8 cellular contexts compared by ENCODE assay signal in genomic region chr10:132331259-132331955, GRCh38. TPM values are rescaled to one million over a fixed set of nuclear protein-coding genes. Genes with fewer than 3 reads are reported as not detected.
A peak's percentile ranks its signal among the peaks of the same experiment; 100 is the strongest.
DNase-seq lines count a peak whose midpoint lies in the region; ATAC-seq and TF ChIP-seq lines count a peak whose summit lies in the region.

No MANE protein-coding gene starts in this region.

- POLR2A ChIA-PET in activated CD4-positive, alpha-beta T cell treated with anti-CD3 and anti-CD28 coated beads, Interleukin-2, amount 10 ng/mL, durations not matched to agents 7 days and 5 days (lab: Charles Lee), result no interaction called here

- H3K9me3 ChIP-seq in NT2/D1 (ENCODE audit: insufficient read depth, low read length), result no peaks in the 10 kb centered on the region

- H3K27me3 Mint-ChIP-seq in activated CD4-positive, alpha-beta T cell treated with anti-CD3 and anti-CD28 coated beads, Interleukin-2, amount 10 ng/mL, durations not matched to agents 7 days and 5 days, result no peaks in the 10 kb centered on the region
- peaks cover 14% of the 10 kb centered on the region for H3K27me3 Mint-ChIP-seq in endothelial cell (ENCODE audit: unreplicated experiment)
- H3K27me3 Mint-ChIP-seq in neural crest cell (ENCODE audit: low read depth), result no peaks in the 10 kb centered on the region

- peaks cover 30% of the 10 kb centered on the region for H3K36me3 ChIP-seq in NT2/D1 (ENCODE audit: insufficient read depth, insufficient read length, low read length)

- peak overlapping the region; percentile 94 for H3K27ac Mint-ChIP-seq in activated CD4-positive, alpha-beta T cell treated with anti-CD3 and anti-CD28 coated beads, Interleukin-2, amount 10 ng/mL, durations not matched to agents 7 days and 5 days
- H3K27ac Mint-ChIP-seq in endothelial cell (ENCODE audit: unreplicated experiment), result peak overlapping the region; percentile 80
- peak overlapping the region; percentile 96 for H3K27ac Mint-ChIP-seq in neural crest cell (ENCODE audit: unreplicated experiment)

- H3K4me3 Mint-ChIP-seq in activated CD4-positive, alpha-beta T cell treated with anti-CD3 and anti-CD28 coated beads, Interleukin-2, amount 10 ng/mL, durations not matched to agents 7 days and 5 days, result peak overlapping the region; percentile 89
- peak overlapping the region; percentile 97 for H3K4me3 Mint-ChIP-seq in endothelial cell (ENCODE audit: unreplicated experiment)
- peak overlapping the region; percentile 90 for H3K4me3 Mint-ChIP-seq in neural crest cell

- no peak for DNase-seq in activated CD4-positive, alpha-beta T cell treated with anti-CD3 and anti-CD28 coated beads, Interleukin-2, amount 10 ng/mL, durations not matched to agents 7 days and 5 days
- DNase-seq in activated CD4-positive, alpha-beta T cell treated with anti-CD3 and anti-CD28 coated beads for 48 hours, result no peak
- no peak for DNase-seq in NT2/D1 (ENCODE audit: low read depth, low spot score)
- DNase-seq in endothelial cell (ENCODE audit: low spot score), result no peak
- no peak for DNase-seq in neural crest cell (ENCODE audit: low read depth, low spot score)
- no peak for DNase-seq in NCI-H2081 treated with DMSO at 0.1 percent for 48 hours (lab: John Stamatoyannopoulos, UW)
- no peak for DNase-seq in NCI-H524 treated with DMSO at 0.1 percent for 48 hours (lab: John Stamatoyannopoulos, UW)

- CTCF ChIA-PET in activated CD4-positive, alpha-beta T cell treated with anti-CD3 and anti-CD28 coated beads, Interleukin-2, amount 10 ng/mL, durations not matched to agents 7 days and 5 days (lab: Charles Lee), result no interaction called here

- ATAC-seq in HG02763 (IDR thresholded peaks at IDR 0.05; ENCODE audit: unreplicated experiment), result peak; percentile 42

- peaks cover 34% of the 10 kb centered on the region for H3K36me3 Mint-ChIP-seq in activated CD4-positive, alpha-beta T cell treated with anti-CD3 and anti-CD28 coated beads, Interleukin-2, amount 10 ng/mL, durations not matched to agents 7 days and 5 days (ENCODE audit: low read depth)
- H3K36me3 Mint-ChIP-seq in endothelial cell (ENCODE audit: low read depth, unreplicated experiment), result peaks cover 22% of the 10 kb centered on the region
- H3K36me3 Mint-ChIP-seq in neural crest cell (ENCODE audit: low read depth), result peaks cover 10% of the 10 kb centered on the region

- H3K4me1 ChIP-seq in NT2/D1 (ENCODE audit: insufficient read depth, insufficient read length), result peaks cover 6% of the 10 kb centered on the region

- H3K9me3 Mint-ChIP-seq in activated CD4-positive, alpha-beta T cell treated with anti-CD3 and anti-CD28 coated beads, Interleukin-2, amount 10 ng/mL, durations not matched to agents 7 days and 5 days, result no peaks in the 10 kb centered on the region
- H3K9me3 Mint-ChIP-seq in endothelial cell (ENCODE audit: unreplicated experiment) (no peaks in the 10 kb centered on the region), neural crest cell (no peaks in the 10 kb centered on the region)

- no peaks in the 10 kb centered on the region for H3K27me3 ChIP-seq in NT2/D1 (ENCODE audit: insufficient read depth, insufficient read length)

- H3K4me3 ChIP-seq in NT2/D1 (ENCODE audit: insufficient read length, low read depth), result peak overlapping the region; percentile 91

- no peak for TF ChIP-seq CTCF in endothelial cell (IDR thresholded peaks at IDR 0.05; ENCODE audit: unreplicated experiment)
- TF ChIP-seq CTCF in neural crest cell (conservative IDR thresholded peaks at IDR 0.05), result no peak

- H3K4me1 Mint-ChIP-seq in activated CD4-positive, alpha-beta T cell treated with anti-CD3 and anti-CD28 coated beads, Interleukin-2, amount 10 ng/mL, durations not matched to agents 7 days and 5 days, result peaks cover 54% of the 10 kb centered on the region
- H3K4me1 Mint-ChIP-seq in endothelial cell (ENCODE audit: unreplicated experiment), result peaks cover 31% of the 10 kb centered on the region
- peaks cover 59% of the 10 kb centered on the region for H3K4me1 Mint-ChIP-seq in neural crest cell

- H3K9ac ChIP-seq in NT2/D1 (ENCODE audit: insufficient read length, low read depth), result peak overlapping the region; percentile 95

RNA-seq across cellular contexts. Expression of gene LRRC27, which starts 0.6 kb away (rescaled TPM):
- total RNA-seq in activated CD4-positive, alpha-beta T cell treated with anti-CD3 and anti-CD28 coated beads, Interleukin-2, amount 10 ng/mL, durations not matched to agents 7 days and 5 days, result 1 to 10 TPM; 4.4 to 6.1 TPM
- 11.1 TPM for total RNA-seq in endothelial cell (ENCODE audit: unreplicated experiment)
- total RNA-seq in neural crest cell, result 18.3 and 21.9 TPM in 2 replicates

RNA-seq across cellular contexts. Expression of gene STK32C, which starts 23.7 kb away (rescaled TPM):
- 10 to 100 TPM; 11.1 to 15.2 TPM for total RNA-seq in activated CD4-positive, alpha-beta T cell treated with anti-CD3 and anti-CD28 coated beads, Interleukin-2, amount 10 ng/mL, durations not matched to agents 7 days and 5 days
- total RNA-seq in endothelial cell (ENCODE audit: unreplicated experiment), result 12.6 TPM
- 19.6 and 21.9 TPM in 2 replicates for total RNA-seq in neural crest cell
